ENCODE assay signal across 17 cellular contexts in genomic region chr2:187527262-187527661, GRCh38. TPM values are rescaled to one million over a fixed set of nuclear protein-coding genes. Genes with fewer than 3 reads are reported as not detected.
DNase-seq lines count a peak whose midpoint lies in the region; ATAC-seq and TF ChIP-seq lines count a peak whose summit lies in the region.
"Had no signal": no experiment of that assay in that cellular context is flagged by ENCODE, and none has a peak within 500 bp of the region (broad histone marks: within the 10 kb centered on the region; RNA-seq: fewer than 3 reads in every experiment).

No MANE protein-coding gene starts in this region.

- POLR2A ChIA-PET in AG04450 (lab: Yijun Ruan, JAX), result no interaction called here

- no peak overlapping the region for H3K23ac ChIP-seq in mesendoderm (ENCODE audit: low read length)

- H3K18ac ChIP-seq in mesendoderm (ENCODE audit: low read length), result peak overlapping the region; percentile 92

- H3K4me2 ChIP-seq in mesendoderm (ENCODE audit: low read length), result no peak overlapping the region

- H3K9me3 ChIP-seq in AG04450 (ENCODE audit: control insufficient read depth, insufficient read depth, low read length) (no peaks in the 10 kb centered on the region), ectodermal cell (ENCODE audit: control insufficient read depth, low read length) (no peaks in the 10 kb centered on the region)
- H3K9me3 ChIP-seq: left lung, thyroid gland had no signal

- H4K8ac ChIP-seq in mesendoderm (ENCODE audit: low read depth, low read length), result no peak overlapping the region

- no peak overlapping the region for H2BK15ac ChIP-seq in mesendoderm (replicated peaks; ENCODE audit: low read depth)

- no peaks in the 10 kb centered on the region for H3K79me2 ChIP-seq in mesendoderm (ENCODE audit: control insufficient read depth, insufficient read depth, low read length)

- H3K36me3 ChIP-seq in ectodermal cell (ENCODE audit: control insufficient read depth, insufficient read depth, low read length), result no peaks in the 10 kb centered on the region
- no peaks in the 10 kb centered on the region for H3K36me3 ChIP-seq in mesendoderm (ENCODE audit: control insufficient read depth, insufficient read depth, low read length)
- H3K36me3 ChIP-seq: cardiac muscle cell, thyroid gland had no signal

- WGBS in ectodermal cell, 2 experiments, result 26 to 27% methylated on average over 3 of the region's 4 CpGs
- WGBS in mesendoderm (ENCODE audit: extremely low coverage, insufficient coverage, low lambda C conversion rate), result no CpG with 5 or more reads among the region's 4 CpGs

- H3K27me3 ChIP-seq in AG04450 (ENCODE audit: control insufficient read depth, insufficient read depth, low read length), result no peaks in the 10 kb centered on the region
- H3K27me3 ChIP-seq in ectodermal cell (ENCODE audit: control insufficient read depth, insufficient read depth, low read length, poor library complexity, severe bottlenecking), result no peaks in the 10 kb centered on the region
- H3K27me3 ChIP-seq in mesendoderm (ENCODE audit: insufficient read depth, low read length, poor library complexity), result no peaks in the 10 kb centered on the region
- H3K27me3 ChIP-seq: cardiac muscle cell, foreskin keratinocyte, left lung, thyroid gland had no signal

- H4K5ac ChIP-seq in mesendoderm (ENCODE audit: low read length), result no peak overlapping the region

- no peaks in the 10 kb centered on the region for H3K79me1 ChIP-seq in mesendoderm (ENCODE audit: low read length)

- no peak overlapping the region for H3K4me3 ChIP-seq in AG04450 (ENCODE audit: low read depth, low read length)
- no peak overlapping the region for H3K4me3 ChIP-seq in ectodermal cell (ENCODE audit: insufficient read depth, low read depth, low read length)
- H3K4me3 ChIP-seq in mesendoderm (ENCODE audit: low read length), result no peak overlapping the region
- H3K4me3 ChIP-seq: cardiac muscle cell, left lung, thyroid gland had no signal

- no peak overlapping the region for H2BK120ac ChIP-seq in mesendoderm (ENCODE audit: low read depth, low read length)

- TF ChIP-seq CTCF in AG04450 (IDR thresholded peaks at IDR 0.05; ENCODE audit: low read depth, low read length), result no peak

- H2BK5ac ChIP-seq in mesendoderm (ENCODE audit: low read length), result peak overlapping the region; percentile 18

- peak; percentile 13 for DNase-seq in AG04450 (ENCODE audit: low read depth, low spot score)
- peak; percentile 55 for DNase-seq in M059J (ENCODE audit: low read depth)
- peak; percentile 59 for DNase-seq in mesendoderm
- no peak for DNase-seq in NCI-H1105 (lab: John Stamatoyannopoulos, UW)
- DNase-seq in HUDEP-2 (lab: John Stamatoyannopoulos, UW; ENCODE audit: unreplicated experiment in 76 of 76), result no peak
- DNase-seq: activated T-cell treated with anti-CD3 and anti-CD28 coated beads for 4 hours, foreskin keratinocyte, KG1, left lung, NCI-H2107, posterior cingulate gyrus, thyroid gland had no signal

- ATAC-seq in GM18907 (IDR thresholded peaks at IDR 0.05; ENCODE audit: unreplicated experiment) (no peak), HG02642 (IDR thresholded peaks at IDR 0.05; ENCODE audit: poor library complexity, unreplicated experiment) (no peak)
- ATAC-seq: foreskin keratinocyte, left lung had no signal

- H3K4me1 ChIP-seq in ectodermal cell (ENCODE audit: control insufficient read depth, insufficient read depth, low read length) (peaks cover 14% of the 10 kb centered on the region), mesendoderm (ENCODE audit: control insufficient read depth, low read depth, low read length) (no peaks in the 10 kb centered on the region)
- H3K4me1 ChIP-seq: left lung had no signal

- H3K56ac ChIP-seq in mesendoderm (ENCODE audit: low read length), result no peak overlapping the region

- no peak overlapping the region for H2AK5ac ChIP-seq in mesendoderm (ENCODE audit: low read length)

- H3K4ac ChIP-seq in mesendoderm (ENCODE audit: low read depth, low read length), result no peak overlapping the region

- CTCF ChIA-PET in AG04450 (lab: Charles Lee), result interaction anchor here (2.0 to 3.4 kb wide), 2 partner anchors 28 to 53 kb away, joined by 14 to 24 read pairs; no protein-coding TSS in a partner anchor

- H3K27ac ChIP-seq in AG04450 (ENCODE audit: low read depth, low read length), result no peak overlapping the region
- peak overlapping the region; percentile 61 for H3K27ac ChIP-seq in ectodermal cell (ENCODE audit: insufficient read depth, low read depth, low read length, poor library complexity, severe bottlenecking)
- H3K27ac ChIP-seq in mesendoderm (ENCODE audit: low read depth, low read length), result no peak overlapping the region
- H3K27ac ChIP-seq: cardiac muscle cell, foreskin keratinocyte, left lung had no signal

- no peak overlapping the region for H3K9ac ChIP-seq in mesendoderm (ENCODE audit: low read length)

RNA-seq across cellular contexts. Expression of gene TFPI, which starts 27.0 kb away (rescaled TPM):
- polyA plus RNA-seq in AG04450 (2011; rRNA removed), result 73.2 and 91.2 TPM in 2 replicates
- 44.5 and 77.2 TPM in 2 replicates for polyA minus RNA-seq in AG04450 (2011; rRNA and poly(A)+ RNA removed)
- total RNA-seq in M059J (2014; rRNA removed; shearing (Covaris generic)), result 74.7 and 113 TPM in 2 replicates
- 65.0 TPM for polyA plus RNA-seq in ectodermal cell (2013, experiment 1 of 4)
- 55.1 TPM for polyA plus RNA-seq in ectodermal cell (2013, experiment 2 of 4)
- polyA plus RNA-seq in ectodermal cell (2013, experiment 3 of 4), result 43.3 TPM
- 40.7 TPM for polyA plus RNA-seq in ectodermal cell (2013, experiment 4 of 4)
- polyA plus RNA-seq in mesendoderm (2013, experiment 1 of 2), result 7.2 TPM
- 7.3 TPM for polyA plus RNA-seq in mesendoderm (2013, experiment 2 of 2)
- total RNA-seq: OCI-LY7 had no signal

Comparison
In these comparisons a context has a peak if more than half of its experiments do, and no peak if none do; other contexts are left out.
1. DNase-seq: peak in AG04450 (single experiment), M059J (single experiment) and mesendoderm (single experiment); none in NCI-H1105 (single experiment) and HUDEP-2 (0 of 76).